Comparison of ENCODE assay signal across 8 cellular contexts in the genomic region with DNA sequence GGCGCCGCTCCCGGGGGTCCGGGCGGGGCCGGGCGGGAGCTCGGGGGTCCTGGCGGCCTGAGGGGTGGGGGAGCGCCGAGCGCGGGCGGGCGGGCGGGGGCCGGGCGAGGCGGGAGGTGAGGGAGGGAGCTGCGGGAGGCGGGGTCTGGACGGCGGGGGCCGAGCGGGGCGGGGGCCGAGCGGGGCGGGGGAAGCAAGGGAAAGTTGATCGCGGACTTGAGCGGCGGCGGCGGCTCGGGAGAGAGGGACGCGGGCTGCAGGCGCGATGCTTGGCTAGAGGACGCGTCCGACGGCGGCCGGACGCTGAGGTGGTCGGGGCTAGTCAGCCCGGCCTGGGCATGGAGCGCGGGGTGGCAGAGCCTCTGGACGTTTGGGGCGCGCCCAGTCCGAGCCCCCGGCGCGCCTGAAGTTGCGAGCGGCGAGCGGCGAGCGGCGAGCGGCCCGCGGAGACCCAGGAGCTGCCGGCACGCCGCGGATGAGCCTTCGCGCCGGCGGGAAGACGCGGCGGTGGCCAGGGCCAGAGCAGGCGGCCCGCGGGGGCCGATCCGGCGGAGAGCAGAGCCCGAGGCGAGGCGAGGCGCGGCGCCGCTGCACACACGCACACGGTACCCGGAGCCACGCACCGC. TPM values are rescaled to one million over a fixed set of nuclear protein-coding genes. Genes with fewer than 3 reads are reported as not detected.
A peak's percentile ranks its signal among the peaks of the same experiment; 100 is the strongest.
DNase-seq lines count a peak whose midpoint lies in the region; ATAC-seq and FAIRE-seq lines count a peak whose summit lies in the region.

A gene (plus strand): TSS at position 207 of the 626 bp plus-strand sequence. CDS start 42,912 bp downstream, outside the sequence.

- no peaks in the 10 kb centered on the region for H3K36me3 Mint-ChIP-seq in activated T-helper 17 cell treated with anti-CD3 and anti-CD28 coated beads, Interleukin-2, amount 50 U/mL, for 72 hours (ENCODE audit: low read depth)
- H3K36me3 Mint-ChIP-seq in stimulated activated naive B cell treated with anti-CD40 and anti-IgM and Interleukin-4, amounts not matched to agents 10 μg/mL and 1 μg/mL and 100 μg/mL, for 72 hours = no peaks in the 10 kb centered on the region

- H3K9me3 Mint-ChIP-seq in activated T-helper 17 cell treated with anti-CD3 and anti-CD28 coated beads, Interleukin-2, amount 50 U/mL, for 72 hours = no peaks in the 10 kb centered on the region
- H3K9me3 Mint-ChIP-seq in stimulated activated naive B cell treated with anti-CD40 and anti-IgM and Interleukin-4, amounts not matched to agents 10 μg/mL and 1 μg/mL and 100 μg/mL, for 72 hours = no peaks in the 10 kb centered on the region

- no peaks in the 10 kb centered on the region for H3K4me1 Mint-ChIP-seq in activated T-helper 17 cell treated with anti-CD3 and anti-CD28 coated beads, Interleukin-2, amount 50 U/mL, for 72 hours
- H3K4me1 Mint-ChIP-seq in stimulated activated naive B cell treated with anti-CD40 and anti-IgM and Interleukin-4, amounts not matched to agents 10 μg/mL and 1 μg/mL and 100 μg/mL, for 72 hours = peaks cover 8 to 17% of the 10 kb centered on the region in 2 donors

- peak; percentile 32 for DNase-seq in stimulated activated CD4-positive, alpha-beta T cell treated with anti-CD3 and anti-CD28 coated beads, Interleukin-12 subunit alpha, Interleukin-12 subunit beta, amount 100 ng/mL, for 4 hours
- DNase-seq in stimulated activated CD4-positive, alpha-beta T cell treated with anti-CD3 and anti-CD28 coated beads, Interleukin-1b, Interleukin-23, amount 100 ng/mL, for 48 hours = no peak
- no peak for DNase-seq in stimulated activated naive B cell treated with anti-CD40 and anti-IgM and Interleukin-4, amounts not matched to agents 10 μg/mL and 1 μg/mL and 100 μg/mL, for 72 hours
- no peak for DNase-seq in RCC 7860 (ENCODE audit: low spot score)
- no peak for DNase-seq in kidney tubule cell (ENCODE audit: low spot score)

- no peak for FAIRE-seq in RCC 7860 (lab: Jason Lieb, UNC)

- no peak within 1 kb of the TSS for H3K27ac Mint-ChIP-seq in activated T-helper 17 cell treated with anti-CD3 and anti-CD28 coated beads, Interleukin-2, amount 50 U/mL, for 72 hours
- peak within 1 kb of the TSS; percentile 72 for H3K27ac Mint-ChIP-seq in stimulated activated naive B cell treated with anti-CD40 and anti-IgM and Interleukin-4, amounts not matched to agents 10 μg/mL and 1 μg/mL and 100 μg/mL, for 72 hours

- 0 out of 2 replicates have a peak within 1 kb of the TSS, but pooled peaks have one; percentile 25 for H3K9ac ChIP-seq in iPS-20b (ENCODE audit: low read depth, low read length)

- peaks cover 46% of the 10 kb centered on the region for H3K27me3 Mint-ChIP-seq in activated T-helper 17 cell treated with anti-CD3 and anti-CD28 coated beads, Interleukin-2, amount 50 U/mL, for 72 hours
- H3K27me3 Mint-ChIP-seq in stimulated activated naive B cell treated with anti-CD40 and anti-IgM and Interleukin-4, amounts not matched to agents 10 μg/mL and 1 μg/mL and 100 μg/mL, for 72 hours = peaks cover 51 to 70% of the 10 kb centered on the region in 2 donors

- H3K4me3 Mint-ChIP-seq in activated T-helper 17 cell treated with anti-CD3 and anti-CD28 coated beads, Interleukin-2, amount 50 U/mL, for 72 hours = peak within 1 kb of the TSS; percentile 61
- H3K4me3 Mint-ChIP-seq in stimulated activated naive B cell treated with anti-CD40 and anti-IgM and Interleukin-4, amounts not matched to agents 10 μg/mL and 1 μg/mL and 100 μg/mL, for 72 hours = peak within 1 kb of the TSS; percentile 72 to 76

- H3K4me3 ChIP-seq in iPS-20b (ENCODE audit: low read length) = peak within 1 kb of the TSS; percentile 71

- H3K27me3 ChIP-seq in iPS-20b (ENCODE audit: insufficient read depth, low read length) = peaks cover 79% of the 10 kb centered on the region

- no peaks in the 10 kb centered on the region for H3K9me3 ChIP-seq in iPS-20b (ENCODE audit: insufficient read depth, low read depth, low read length)

- ATAC-seq in activated T-helper 17 cell treated with anti-CD3 and anti-CD28 coated beads, Interleukin-2, amount 50 U/mL, for 72 hours (replicated peaks) = peak; percentile 36
- ATAC-seq in stimulated activated naive B cell treated with anti-CD40 and anti-IgM and Interleukin-4, amounts not matched to agents 10 μg/mL and 1 μg/mL and 100 μg/mL, for 72 hours (replicated peaks) = peak; percentile 44 to 47
- ATAC-seq in GM18519 (IDR thresholded peaks at IDR 0.05; ENCODE audit: low FRiP score, unreplicated experiment) = no peak

- no peak within 1 kb of the TSS for H3K27ac ChIP-seq in iPS-20b (ENCODE audit: low read length)

- 0 out of 2 replicates have a peak, but pooled peaks cover 5% of the 10 kb centered on the region for H3K4me1 ChIP-seq in iPS-20b (ENCODE audit: insufficient read depth, low read length)

- H3K36me3 ChIP-seq in iPS-20b (ENCODE audit: insufficient read depth, low read depth, low read length) = no peaks in the 10 kb centered on the region

RNA-seq across cellular contexts. Expression of the gene that starts here (rescaled TPM):
- total RNA-seq in activated T-helper 17 cell treated with anti-CD3 and anti-CD28 coated beads, Interleukin-2, amount 50 U/mL, for 72 hours = 10 to 100 TPM in 1 of 2 donors, under 1 TPM in 1; 0.09 to 16.2 TPM
